8 cellular contexts compared by ENCODE assay signal in the genomic region with DNA sequence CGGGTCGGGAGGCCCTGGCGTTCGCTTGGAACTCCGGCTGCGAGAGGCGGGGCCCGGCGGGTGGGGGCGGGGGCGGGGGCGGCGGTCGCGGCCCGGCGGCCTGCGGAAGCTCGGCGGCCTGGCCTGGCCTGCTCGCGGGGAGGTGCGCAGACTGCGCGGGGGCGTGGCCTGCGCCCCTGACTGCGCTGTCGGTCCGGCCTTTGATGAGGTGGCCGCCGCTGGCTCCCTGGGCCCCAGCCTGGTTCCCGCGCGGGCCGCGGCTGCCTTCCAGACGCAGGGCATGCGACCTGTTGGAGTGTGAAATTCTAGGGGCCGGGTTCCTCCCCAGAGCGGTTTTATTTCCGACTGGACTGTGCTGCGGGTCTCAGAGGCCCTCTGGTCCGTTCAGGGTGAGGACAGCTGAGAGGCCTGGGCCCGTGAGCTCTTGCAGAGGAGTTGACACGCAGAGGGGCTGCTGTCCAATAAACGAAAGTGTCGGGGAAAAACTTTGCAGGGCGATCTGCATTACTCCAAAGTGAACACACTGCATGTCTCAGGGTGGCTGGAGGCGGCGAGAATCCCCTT. TPM values are rescaled to one million over a fixed set of nuclear protein-coding genes. Genes with fewer than 3 reads are reported as not detected.
A peak's percentile ranks its signal among the peaks of the same experiment; 100 is the strongest.
DNase-seq lines count a peak whose midpoint lies in the region; ATAC-seq, FAIRE-seq and TF ChIP-seq lines count a peak whose summit lies in the region.

No MANE protein-coding gene starts in this region.

- TF ChIP-seq POLR2A in A549 (IDR thresholded peaks at IDR 0.05; ENCODE audit: low read length), result peak; percentile 35

- no peaks in the 10 kb centered on the region for H3K27me3 ChIP-seq in colonic mucosa

- CTCF ChIA-PET in A549 (lab: Yijun Ruan, JAX), result interaction anchor here (0.8 to 10.4 kb wide), 15 partner anchors 9 to 204 kb away, joined by 3 to 72 read pairs (median 3); a partner anchor contains a TSS

- peak overlapping the region; percentile 92 to 96 for H3K9ac ChIP-seq in colonic mucosa (ENCODE audit: low read depth in 2 of 2, low read length in 2 of 2)

- H3K4me1 ChIP-seq in A549 (peaks cover 27% of the 10 kb centered on the region), colonic mucosa (peaks cover 10% of the 10 kb centered on the region)

- H3K27ac ChIP-seq in A549, result peak overlapping the region; percentile 97 to 98
- H3K27ac ChIP-seq in colonic mucosa, result peak overlapping the region; percentile 100

- peak overlapping the region; percentile 85 for H3K4me2 ChIP-seq in A549

- intact Hi-C loops in colonic mucosa (cut with DNase I), result no loop called here

- H3K9me3 ChIP-seq in A549 (no peaks in the 10 kb centered on the region), colonic mucosa (no peaks in the 10 kb centered on the region)

- ATAC-seq in A549 (peak; percentile 87 to 90), GM18499 (IDR thresholded peaks at IDR 0.05; ENCODE audit: insufficient read depth, unreplicated experiment) (peak; percentile 30), HG02885 (IDR thresholded peaks at IDR 0.05; ENCODE audit: poor library complexity, unreplicated experiment) (peak; percentile 76)

- peak; percentile 83 to 89 for DNase-seq in A549 (ENCODE audit: low read depth in 1 of 2, low spot score in 1 of 2)
- peak; percentile 76 for DNase-seq in NCI-H2196 (lab: John Stamatoyannopoulos, UW; ENCODE audit: unreplicated experiment)
- peak; percentile 82 for DNase-seq in activated CD4-positive, CD25-positive, alpha-beta regulatory T cell treated with anti-CD3 and anti-CD28 coated beads, Interleukin-2, amount 50 U/mL, for 72 hours
- DNase-seq in colonic mucosa, result peak; percentile 85
- DNase-seq in left kidney (ENCODE audit: low read depth, low spot score), result peak; percentile 95
- peak; percentile 40 to 58 for DNase-seq in stimulated activated CD4-positive, alpha-beta T cell treated with anti-CD3 and anti-CD28 coated beads, Interleukin-1b, Interleukin-23, amount 100 ng/mL, for 4 hours (ENCODE audit: low read depth in 2 of 2)

- H3K4me3 ChIP-seq in A549, result peak overlapping the region; percentile 89
- peak overlapping the region; percentile 94 for H3K4me3 ChIP-seq in colonic mucosa

- TF ChIP-seq CTCF in A549 (IDR thresholded peaks at IDR 0.05) (no peak), colonic mucosa (IDR thresholded peaks at IDR 0.05) (no peak)

- no peak for TF ChIP-seq RAD21 in A549 (conservative IDR thresholded peaks at IDR 0.05 in 1 of 2, IDR thresholded peaks at IDR 0.05 in 1 of 2)

- POLR2A ChIA-PET in A549 (lab: Yijun Ruan, JAX), result interaction anchor here (0.6 to 3.1 kb wide), 12 partner anchors 8 to 1125 kb away, joined by 3 to 78 read pairs (median 6); a partner anchor contains a TSS

- H3K36me3 ChIP-seq in colonic mucosa, result peaks cover 7% of the 10 kb centered on the region

- no peak for FAIRE-seq in A549 (lab: Jason Lieb, UNC)

- no peak for TF ChIP-seq EP300 in A549 (IDR thresholded peaks at IDR 0.05)

- WGBS in A549 (ENCODE audit: missing lambda C conversion rate), result 3% methylated on average over 8 of the region's 51 CpGs

TF ChIP-seq in A549, 52 proteins besides CTCF, POLR2A, EP300 and RAD21 (continues in another document):
- TF ChIP-seq ZFP36 (IDR thresholded peaks at IDR 0.05; ENCODE audit: borderline replicate concordance, partially characterized antibody), result no peak
- no peak for TF ChIP-seq NR3C1 (IDR thresholded peaks at IDR 0.05)
- TF ChIP-seq EHMT2 (IDR thresholded peaks at IDR 0.05; ENCODE audit: low read depth), result no peak
- no peak for TF ChIP-seq POLR2AphosphoS2 (conservative IDR thresholded peaks at IDR 0.05; ENCODE audit: low read length)
- TF ChIP-seq HOXB13 (CRISPR knock-in tag; IDR thresholded peaks at IDR 0.05; ENCODE audit: low read depth), result no peak
- TF ChIP-seq, protein P1, sequence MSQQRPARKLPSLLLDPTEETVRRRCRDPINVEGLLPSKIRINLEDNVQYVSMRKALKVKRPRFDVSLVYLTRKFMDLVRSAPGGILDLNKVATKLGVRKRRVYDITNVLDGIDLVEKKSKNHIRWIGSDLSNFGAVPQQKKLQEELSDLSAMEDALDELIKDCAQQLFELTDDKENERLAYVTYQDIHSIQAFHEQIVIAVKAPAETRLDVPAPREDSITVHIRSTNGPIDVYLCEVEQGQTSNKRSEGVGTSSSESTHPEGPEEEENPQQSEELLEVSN (IDR thresholded peaks at IDR 0.05; ENCODE audit: borderline replicate concordance, low read depth), result peak; percentile 50; the same call in 1 of the 2 replicates
- no peak for TF ChIP-seq CHD2 (IDR thresholded peaks at IDR 0.05; ENCODE audit: low read length, partially characterized antibody)
- TF ChIP-seq, protein P2, sequence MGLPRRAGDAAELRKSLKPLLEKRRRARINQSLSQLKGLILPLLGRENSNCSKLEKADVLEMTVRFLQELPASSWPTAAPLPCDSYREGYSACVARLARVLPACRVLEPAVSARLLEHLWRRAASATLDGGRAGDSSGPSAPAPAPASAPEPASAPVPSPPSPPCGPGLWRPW (IDR thresholded peaks at IDR 0.05), result no peak
- no peak for TF ChIP-seq HOXA7 (CRISPR knock-in tag; IDR thresholded peaks at IDR 0.05)
- no peak for TF ChIP-seq BHLHE40 (IDR thresholded peaks at IDR 0.05; ENCODE audit: low read depth, low read length)
- TF ChIP-seq CEBPB (IDR thresholded peaks at IDR 0.05), result no peak
- TF ChIP-seq JUNB (IDR thresholded peaks at IDR 0.05), result no peak
- no peak for TF ChIP-seq RARB (CRISPR knock-in tag; IDR thresholded peaks at IDR 0.05)
- TF ChIP-seq SMC3 (IDR thresholded peaks at IDR 0.05), result no peak
- TF ChIP-seq, protein P3, sequence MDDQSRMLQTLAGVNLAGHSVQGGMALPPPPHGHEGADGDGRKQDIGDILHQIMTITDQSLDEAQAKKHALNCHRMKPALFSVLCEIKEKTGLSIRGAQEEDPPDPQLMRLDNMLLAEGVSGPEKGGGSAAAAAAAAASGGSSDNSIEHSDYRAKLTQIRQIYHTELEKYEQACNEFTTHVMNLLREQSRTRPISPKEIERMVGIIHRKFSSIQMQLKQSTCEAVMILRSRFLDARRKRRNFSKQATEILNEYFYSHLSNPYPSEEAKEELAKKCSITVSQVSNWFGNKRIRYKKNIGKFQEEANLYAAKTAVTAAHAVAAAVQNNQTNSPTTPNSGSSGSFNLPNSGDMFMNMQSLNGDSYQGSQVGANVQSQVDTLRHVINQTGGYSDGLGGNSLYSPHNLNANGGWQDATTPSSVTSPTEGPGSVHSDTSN (IDR thresholded peaks at IDR 0.05), result no peak
- TF ChIP-seq, protein P4, sequence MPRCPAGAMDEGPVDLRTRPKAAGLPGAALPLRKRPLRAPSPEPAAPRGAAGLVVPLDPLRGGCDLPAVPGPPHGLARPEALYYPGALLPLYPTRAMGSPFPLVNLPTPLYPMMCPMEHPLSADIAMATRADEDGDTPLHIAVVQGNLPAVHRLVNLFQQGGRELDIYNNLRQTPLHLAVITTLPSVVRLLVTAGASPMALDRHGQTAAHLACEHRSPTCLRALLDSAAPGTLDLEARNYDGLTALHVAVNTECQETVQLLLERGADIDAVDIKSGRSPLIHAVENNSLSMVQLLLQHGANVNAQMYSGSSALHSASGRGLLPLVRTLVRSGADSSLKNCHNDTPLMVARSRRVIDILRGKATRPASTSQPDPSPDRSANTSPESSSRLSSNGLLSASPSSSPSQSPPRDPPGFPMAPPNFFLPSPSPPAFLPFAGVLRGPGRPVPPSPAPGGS (IDR thresholded peaks at IDR 0.05), result no peak
- TF ChIP-seq RFX5 (IDR thresholded peaks at IDR 0.05), result no peak

RNA-seq across cellular contexts. Expression of a gene that starts 0.6 kb away (rescaled TPM):
- polyA plus RNA-seq in A549 (2011; rRNA removed) (229 and 231 TPM in 2 replicates), A549 (2017; fragmentation: RNase III; extraction: RNeasy Plus Mini Kit Qiagen cat#74134 plus additional on column Dnase treatment) (126 to 140 TPM (median 138 TPM) in 3 replicates)
- polyA plus RNA-seq in A549 (2012; cell fraction: cytosol; rRNA removed), result 130 and 155 TPM in 2 replicates
- polyA plus RNA-seq in A549 (2012; cell fraction: nucleus; rRNA removed), result 131 and 139 TPM in 2 replicates
- 189 and 247 TPM in 2 replicates for polyA minus RNA-seq in A549 (2011; rRNA and poly(A)+ RNA removed)
- 10 to 100 TPM; 69.6 to 87.7 TPM for total RNA-seq in colonic mucosa

RNA-seq across cellular contexts. Expression of a gene that starts 13.1 kb away (rescaled TPM):
- 1.2 and 1.3 TPM in 2 replicates for polyA plus RNA-seq in A549 (2011; rRNA removed)
- 1.0 and 1.2 TPM in 2 replicates for polyA plus RNA-seq in A549 (2012; cell fraction: cytosol; rRNA removed)
- 7.8 and 10.5 TPM in 2 replicates for polyA plus RNA-seq in A549 (2012; cell fraction: nucleus; rRNA removed)
- 0.68 to 0.92 TPM (median 0.79 TPM) in 3 replicates for polyA plus RNA-seq in A549 (2017; fragmentation: RNase III; extraction: RNeasy Plus Mini Kit Qiagen cat#74134 plus additional on column Dnase treatment)
- 0.45 and 0.92 TPM in 2 replicates for polyA minus RNA-seq in A549 (2011; rRNA and poly(A)+ RNA removed)
- 100 to 1,000 TPM in 1 of 2 donors, 10 to 100 TPM in 1; 91.8 to 147 TPM for total RNA-seq in colonic mucosa

RNA-seq across cellular contexts. Expression of a gene that starts 19.7 kb away (rescaled TPM):
- polyA plus RNA-seq in A549 (2011; rRNA removed) (123 and 129 TPM in 2 replicates), A549 (2017; fragmentation: RNase III; extraction: RNeasy Plus Mini Kit Qiagen cat#74134 plus additional on column Dnase treatment) (222 to 230 TPM (median 230 TPM) in 3 replicates)
- polyA plus RNA-seq in A549 (2012; cell fraction: cytosol; rRNA removed), result 113 and 119 TPM in 2 replicates
- 85.0 and 104 TPM in 2 replicates for polyA plus RNA-seq in A549 (2012; cell fraction: nucleus; rRNA removed)
- 108 and 111 TPM in 2 replicates for polyA minus RNA-seq in A549 (2011; rRNA and poly(A)+ RNA removed)
- 100 to 1,000 TPM in 1 of 2 donors, 10 to 100 TPM in 1; 63.0 to 119 TPM for total RNA-seq in colonic mucosa

RNA-seq across cellular contexts. Expression of a gene that starts 48.5 kb away (rescaled TPM):
- polyA plus RNA-seq in A549 (2011; rRNA removed) (9.9 and 10.8 TPM in 2 replicates), A549 (2017; fragmentation: RNase III; extraction: RNeasy Plus Mini Kit Qiagen cat#74134 plus additional on column Dnase treatment) (13.1 to 22.7 TPM (median 22.1 TPM) in 3 replicates)
- polyA plus RNA-seq in A549 (2012; cell fraction: cytosol; rRNA removed), result 17.4 and 22.5 TPM in 2 replicates
- polyA plus RNA-seq in A549 (2012; cell fraction: nucleus; rRNA removed), result 45.0 and 49.8 TPM in 2 replicates
- polyA minus RNA-seq in A549 (2011; rRNA and poly(A)+ RNA removed), result 12.3 and 13.8 TPM in 2 replicates
- 10 to 100 TPM; 21.7 to 24.5 TPM for total RNA-seq in colonic mucosa

RNA-seq across cellular contexts. Expression of a gene that starts 58.6 kb away (rescaled TPM):
- polyA plus RNA-seq in A549 (2011; rRNA removed) (141 and 158 TPM in 2 replicates), A549 (2017; fragmentation: RNase III; extraction: RNeasy Plus Mini Kit Qiagen cat#74134 plus additional on column Dnase treatment) (150 to 166 TPM (median 154 TPM) in 3 replicates)
- 137 and 149 TPM in 2 replicates for polyA plus RNA-seq in A549 (2012; cell fraction: cytosol; rRNA removed)
- polyA plus RNA-seq in A549 (2012; cell fraction: nucleus; rRNA removed), result 150 and 155 TPM in 2 replicates
- 117 and 132 TPM in 2 replicates for polyA minus RNA-seq in A549 (2011; rRNA and poly(A)+ RNA removed)
- total RNA-seq in colonic mucosa, result 10 to 100 TPM; 77.1 to 99.6 TPM

Comparison
In these comparisons a context has a peak if more than half of its experiments do, and no peak if none do; other contexts are left out.
1. Peak in every context shown above with its lines: DNase-seq, ATAC-seq, H3K4me3 ChIP-seq and H3K27ac ChIP-seq.
2. ATAC-seq: peak in every context shown above with its lines; median percentile 88 in A549; 76 in HG02885; 30 in GM18499.